1 cellular context compared by ENCODE assay signal in genomic region chr10:5805680-5806079, GRCh38.
TF ChIP-seq lines count a peak whose summit lies in the region.

No MANE protein-coding gene starts in this region.

TF ChIP-seq in HepG2, 621 proteins besides CTCF, POLR2A, EP300 and RAD21:
- no peak for TF ChIP-seq POLR2G (IDR thresholded peaks at IDR 0.05; ENCODE audit: low read depth, low read length)
- TF ChIP-seq RBFOX2 (IDR thresholded peaks at IDR 0.05; ENCODE audit: low read depth, low read length) = peak; percentile 34; the same call in 1 of the 2 replicates
